ENCODE assay signal across 9 cellular contexts in the genomic region with DNA sequence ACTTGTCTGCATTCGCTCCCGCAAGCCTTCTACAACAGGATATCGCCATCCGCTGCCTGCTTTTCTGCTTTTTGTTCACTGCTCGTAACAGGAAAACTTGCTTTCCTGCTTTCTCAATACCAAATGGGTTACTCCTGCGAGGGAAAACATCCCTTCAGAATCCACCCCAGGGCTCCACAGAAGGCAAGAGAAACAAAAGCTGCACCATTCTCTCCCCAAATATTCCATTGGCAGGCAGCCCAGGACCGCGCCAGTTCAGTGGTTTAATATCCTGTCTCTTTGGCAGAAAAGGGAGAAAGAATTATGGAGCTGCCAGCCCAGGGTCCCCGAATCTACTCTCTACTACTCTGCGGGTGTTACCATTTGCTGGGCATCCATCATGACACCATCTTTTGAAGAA.
DNase-seq lines count a peak whose midpoint lies in the region; ATAC-seq and TF ChIP-seq lines count a peak whose summit lies in the region.
"Had no signal": no experiment of that assay in that cellular context is flagged by ENCODE, and none has a peak within 500 bp of the region (broad histone marks: within the 10 kb centered on the region; RNA-seq: fewer than 3 reads in every experiment).

No MANE protein-coding gene starts in this region.

- H3K27ac Mint-ChIP-seq in type B pancreatic cell = no peak overlapping the region
- H3K27ac Mint-ChIP-seq: activated T-helper 1 cell treated with anti-CD3 and anti-CD28 coated beads, Interleukin-12 subunit alpha, Interleukin-12 subunit beta, Interleukin-2, Interleukin-4 antibody, amounts not matched to agents 30 ng/mL and 10 ng/mL and 1 ng/mL, durations not matched to agents 14 hours and 24 hours and 36 hours had no signal

- H3K36me3 Mint-ChIP-seq in type B pancreatic cell = peaks cover 14% of the 10 kb centered on the region

- no peaks in the 10 kb centered on the region for H3K27me3 Mint-ChIP-seq in type B pancreatic cell

- no peaks in the 10 kb centered on the region for H3K36me3 ChIP-seq in rectal smooth muscle tissue (ENCODE audit: control insufficient read depth, insufficient read depth, low read length)

- H3K4me1 ChIP-seq in rectal smooth muscle tissue (ENCODE audit: control insufficient read depth, insufficient read depth, low read length) = peaks cover 49% of the 10 kb centered on the region

- no peak overlapping the region for H3K9ac ChIP-seq in rectal smooth muscle tissue (ENCODE audit: low read length)

- no peak for ATAC-seq in HG03159 (IDR thresholded peaks at IDR 0.05; ENCODE audit: unreplicated experiment)
- ATAC-seq in GM18868 (IDR thresholded peaks at IDR 0.05; ENCODE audit: unreplicated experiment) = no peak

- H3K9me3 Mint-ChIP-seq in type B pancreatic cell = peaks cover 4% of the 10 kb centered on the region
- H3K9me3 Mint-ChIP-seq: activated T-helper 1 cell treated with anti-CD3 and anti-CD28 coated beads, Interleukin-12 subunit alpha, Interleukin-12 subunit beta, Interleukin-2, Interleukin-4 antibody, amounts not matched to agents 30 ng/mL and 10 ng/mL and 1 ng/mL, durations not matched to agents 14 hours and 24 hours and 36 hours had no signal

- peak overlapping the region; percentile 82 for H3K27ac ChIP-seq in rectal smooth muscle tissue (ENCODE audit: low read depth, low read length)

- H3K4me1 Mint-ChIP-seq in type B pancreatic cell (ENCODE audit: unreplicated experiment) = peaks cover 42% of the 10 kb centered on the region

- DNase-seq in DMS79 (lab: John Stamatoyannopoulos, UW) = peak; percentile 85
- DNase-seq in RPMI7951 (ENCODE audit: low read depth) = peak; percentile 88
- DNase-seq in fibroblast of peridontal ligament (ENCODE audit: extremely low read depth) = peak; percentile 77
- no peak for DNase-seq in HPDE6-E6E7 (ENCODE audit: extremely low spot score)
- DNase-seq in type B pancreatic cell (ENCODE audit: extremely low spot score, unreplicated experiment) = no peak

- H3K4me3 Mint-ChIP-seq in type B pancreatic cell = no peak overlapping the region
- H3K4me3 Mint-ChIP-seq: activated T-helper 1 cell treated with anti-CD3 and anti-CD28 coated beads, Interleukin-12 subunit alpha, Interleukin-12 subunit beta, Interleukin-2, Interleukin-4 antibody, amounts not matched to agents 30 ng/mL and 10 ng/mL and 1 ng/mL, durations not matched to agents 14 hours and 24 hours and 36 hours had no signal

- no peak for TF ChIP-seq CTCF in type B pancreatic cell (conservative IDR thresholded peaks at IDR 0.05)

- no peak overlapping the region for H3K4me3 ChIP-seq in rectal smooth muscle tissue (ENCODE audit: low read length)

- no peaks in the 10 kb centered on the region for H3K27me3 ChIP-seq in rectal smooth muscle tissue (ENCODE audit: control insufficient read depth, insufficient read depth, low read length)

Comparison
In these comparisons a context has a peak if more than half of its experiments do, and no peak if none do; other contexts are left out.
1. DNase-seq: peak in DMS79 (single experiment), RPMI7951 (single experiment) and fibroblast of peridontal ligament (single experiment); none in HPDE6-E6E7 (single experiment) and type B pancreatic cell (single experiment).